ENCODE assay signal across 23 cellular contexts in genomic region chr2:109453596-109453995, GRCh38.
DNase-seq lines count a peak whose midpoint lies in the region; ATAC-seq and TF ChIP-seq lines count a peak whose summit lies in the region.
"Had no signal": no experiment of that assay in that cellular context is flagged by ENCODE, and none has a peak within 500 bp of the region (broad histone marks: within the 10 kb centered on the region; RNA-seq: fewer than 3 reads in every experiment).

No MANE protein-coding gene starts in this region.

- H3K9me3 Mint-ChIP-seq in osteocyte (ENCODE audit: unreplicated experiment): no peaks in the 10 kb centered on the region
- H3K9me3 Mint-ChIP-seq in naive thymus-derived CD4-positive, alpha-beta T cell: no peaks in the 10 kb centered on the region
- H3K9me3 Mint-ChIP-seq: CD8-positive, alpha-beta T cell had no signal

- no peak overlapping the region for H3K4me3 ChIP-seq in upper lobe of right lung
- no peak overlapping the region for H3K4me3 ChIP-seq in naive thymus-derived CD4-positive, alpha-beta T cell (ENCODE audit: low read length)
- H3K4me3 ChIP-seq in mesendoderm (ENCODE audit: low read length): no peak overlapping the region
- H3K4me3 ChIP-seq: BLaER1 treated with 17β-estradiol and CSF1 and Interleukin-3, amounts not matched to agents 10 nM and 100 nM; HAP-1 had no signal

- H3K4ac ChIP-seq in mesendoderm (ENCODE audit: low read depth, low read length): no peak overlapping the region

- POLR2A ChIA-PET in naive thymus-derived CD4-positive, alpha-beta T cell (lab: Charles Lee): no interaction called here

- H3K27ac ChIP-seq in upper lobe of right lung (no peak overlapping the region), mesendoderm (ENCODE audit: low read depth, low read length) (no peak overlapping the region)
- no peak overlapping the region for H3K27ac ChIP-seq in naive thymus-derived CD4-positive, alpha-beta T cell (ENCODE audit: low read depth, low read length)
- H3K27ac ChIP-seq: 22Rv1; BLaER1 treated with 17β-estradiol and CSF1 and Interleukin-3, amounts not matched to agents 10 nM and 100 nM had no signal

- H3K18ac ChIP-seq in mesendoderm (ENCODE audit: low read length): no peak overlapping the region

- H2BK5ac ChIP-seq in mesendoderm (ENCODE audit: low read length): no peak overlapping the region

- H3K79me1 ChIP-seq in mesendoderm (ENCODE audit: low read length): no peaks in the 10 kb centered on the region

- no peak overlapping the region for H3K4me2 ChIP-seq in mesendoderm (ENCODE audit: low read length)
- H3K4me2 ChIP-seq: BLaER1 treated with 17β-estradiol and CSF1 and Interleukin-3, amounts not matched to agents 10 nM and 100 nM had no signal

- H3K27ac Mint-ChIP-seq in osteocyte (ENCODE audit: unreplicated experiment): peak overlapping the region; percentile 91
- H3K27ac Mint-ChIP-seq in naive thymus-derived CD4-positive, alpha-beta T cell: no peak overlapping the region
- H3K27ac Mint-ChIP-seq: CD8-positive, alpha-beta T cell had no signal

- no peak overlapping the region for H4K8ac ChIP-seq in mesendoderm (ENCODE audit: low read depth, low read length)

- peaks cover 54% of the 10 kb centered on the region for H3K4me1 Mint-ChIP-seq in osteocyte (ENCODE audit: unreplicated experiment)
- H3K4me1 Mint-ChIP-seq in naive thymus-derived CD4-positive, alpha-beta T cell: peaks cover 0 to 10% (median 0%) of the 10 kb centered on the region in 7 donors

- no peak overlapping the region for H3K23ac ChIP-seq in mesendoderm (ENCODE audit: low read length)

- ATAC-seq in left lobe of liver (peak; percentile 76), upper lobe of right lung (no peak)
- ATAC-seq in naive thymus-derived CD4-positive, alpha-beta T cell: no peak
- ATAC-seq: CD8-positive, alpha-beta T cell had no signal

- H3K36me3 ChIP-seq in upper lobe of right lung (no peaks in the 10 kb centered on the region), mesendoderm (ENCODE audit: control insufficient read depth, insufficient read depth, low read length) (no peaks in the 10 kb centered on the region)
- peaks cover 0 to 15% (median 5%) of the 10 kb centered on the region in 3 experiments for H3K36me3 ChIP-seq in naive thymus-derived CD4-positive, alpha-beta T cell (ENCODE audit: control insufficient read depth in 2 of 3, insufficient read depth in 3 of 3, low read length in 3 of 3)
- H3K36me3 ChIP-seq: HAP-1 had no signal

- H3K79me2 ChIP-seq in mesendoderm (ENCODE audit: control insufficient read depth, insufficient read depth, low read length): no peaks in the 10 kb centered on the region

- CTCF ChIA-PET in naive thymus-derived CD4-positive, alpha-beta T cell (lab: Charles Lee): no interaction called here

- H2AK5ac ChIP-seq in mesendoderm (ENCODE audit: low read length): no peak overlapping the region

- peaks cover 50% of the 10 kb centered on the region for H3K36me3 Mint-ChIP-seq in osteocyte (ENCODE audit: unreplicated experiment)
- peaks cover 0 to 51% (median 10%) of the 10 kb centered on the region in 5 donors for H3K36me3 Mint-ChIP-seq in naive thymus-derived CD4-positive, alpha-beta T cell

- no peak overlapping the region for H4K5ac ChIP-seq in mesendoderm (ENCODE audit: low read length)

- no peak overlapping the region for H3K9ac ChIP-seq in mesendoderm (ENCODE audit: low read length)
- H3K9ac ChIP-seq: BLaER1 treated with 17β-estradiol and CSF1 and Interleukin-3, amounts not matched to agents 10 nM and 100 nM had no signal

- H3K56ac ChIP-seq in mesendoderm (ENCODE audit: low read length): no peak overlapping the region

- no peak overlapping the region for H2BK15ac ChIP-seq in mesendoderm (replicated peaks; ENCODE audit: low read depth)

- DNase-seq in activated effector memory CD4-positive, alpha-beta T cell treated with anti-CD3 and anti-CD28 coated beads, Interleukin-2, amount 50 U/mL, for 16 hours: peak; percentile 24
- DNase-seq in activated effector memory CD4-positive, alpha-beta T cell treated with Interleukin-2 at 50 U/mL for 16 hours: no peak
- DNase-seq in left lobe of liver (ENCODE audit: low spot score): peak; percentile 83
- DNase-seq in osteocyte (ENCODE audit: extremely low spot score, unreplicated experiment): no peak
- peak; percentile 32 for DNase-seq in upper lobe of right lung
- DNase-seq in naive thymus-derived CD4-positive, alpha-beta T cell: no peak
- no peak for DNase-seq in stimulated activated CD4-positive, alpha-beta T cell treated with anti-CD3 and anti-CD28 coated beads, Interleukin-4, amount 100 ng/mL, for 1 hour
- DNase-seq in mesendoderm: no peak
- DNase-seq: ACHN; CD8-positive, alpha-beta T cell; KBM-7; MM.1S; NCI-H1048; NCI-H1417 treated with DMSO at 0.1 percent for 48 hours; NCI-H187; NCI-H2107; NCI-H446 treated with DMSO at 0.1 percent for 48 hours; NCI-H526 treated with DMSO at 0.1 percent for 48 hours; OCI-M1; Right ventricle myocardium superior had no signal

- no peak overlapping the region for H3K4me3 Mint-ChIP-seq in osteocyte (ENCODE audit: unreplicated experiment)
- H3K4me3 Mint-ChIP-seq in naive thymus-derived CD4-positive, alpha-beta T cell: no peak overlapping the region
- H3K4me3 Mint-ChIP-seq: CD8-positive, alpha-beta T cell had no signal

- intact Hi-C loops in upper lobe of right lung (cut with DNase I): no loop called here
- intact Hi-C loops in naive thymus-derived CD4-positive, alpha-beta T cell (cut with micrococcal nuclease): no loop called here

- no peaks in the 10 kb centered on the region for H3K9me3 ChIP-seq in upper lobe of right lung
- H3K9me3 ChIP-seq in naive thymus-derived CD4-positive, alpha-beta T cell (ENCODE audit: control insufficient read depth in 2 of 3, low read length in 3 of 3): no peaks in the 10 kb centered on the region
- H3K9me3 ChIP-seq: BLaER1 treated with 17β-estradiol and CSF1 and Interleukin-3, amounts not matched to agents 10 nM and 100 nM; HAP-1 had no signal

- H2BK120ac ChIP-seq in mesendoderm (ENCODE audit: low read depth, low read length): no peak overlapping the region

- no peaks in the 10 kb centered on the region for H3K27me3 ChIP-seq in upper lobe of right lung
- H3K27me3 ChIP-seq in naive thymus-derived CD4-positive, alpha-beta T cell (ENCODE audit: control insufficient read depth in 2 of 2, insufficient read depth in 2 of 2, low read length in 2 of 2): no peaks in the 10 kb centered on the region
- no peaks in the 10 kb centered on the region for H3K27me3 ChIP-seq in mesendoderm (ENCODE audit: insufficient read depth, low read length, poor library complexity)
- H3K27me3 ChIP-seq: BLaER1 treated with 17β-estradiol and CSF1 and Interleukin-3, amounts not matched to agents 10 nM and 100 nM had no signal

- TF ChIP-seq CTCF in osteocyte (IDR thresholded peaks at IDR 0.05): no peak
- no peak for TF ChIP-seq CTCF in upper lobe of right lung (IDR thresholded peaks at IDR 0.05)

- WGBS in mesendoderm (ENCODE audit: extremely low coverage, insufficient coverage, low lambda C conversion rate): no CpG with 5 or more reads among the region's 10 CpGs

- H3K27me3 Mint-ChIP-seq in osteocyte (ENCODE audit: unreplicated experiment): no peaks in the 10 kb centered on the region
- peaks cover 0 to 4% (median 0%) of the 10 kb centered on the region in 5 donors for H3K27me3 Mint-ChIP-seq in naive thymus-derived CD4-positive, alpha-beta T cell

- H3K4me1 ChIP-seq in upper lobe of right lung (no peaks in the 10 kb centered on the region), mesendoderm (ENCODE audit: control insufficient read depth, low read depth, low read length) (no peaks in the 10 kb centered on the region)
- no peaks in the 10 kb centered on the region for H3K4me1 ChIP-seq in naive thymus-derived CD4-positive, alpha-beta T cell (ENCODE audit: control insufficient read depth in 2 of 2, insufficient read depth in 2 of 2, low read length in 2 of 2)
- H3K4me1 ChIP-seq: HAP-1 had no signal

Comparison
In these comparisons a context has a peak if more than half of its experiments do, and no peak if none do; other contexts are left out.
1. DNase-seq: peak in activated effector memory CD4-positive, alpha-beta T cell treated with anti-CD3 and anti-CD28 coated beads, Interleukin-2, amount 50 U/mL, for 16 hours (single experiment), left lobe of liver (single experiment) and upper lobe of right lung (single experiment); none in activated effector memory CD4-positive, alpha-beta T cell treated with Interleukin-2 at 50 U/mL for 16 hours (single experiment), osteocyte (single experiment), naive thymus-derived CD4-positive, alpha-beta T cell (0 of 9), stimulated activated CD4-positive, alpha-beta T cell treated with anti-CD3 and anti-CD28 coated beads, Interleukin-4, amount 100 ng/mL, for 1 hour (single experiment) and mesendoderm (single experiment).